Comparison of ENCODE assay signal across 15 cellular contexts in genomic region chr19:35797663-35798062, GRCh38. TPM values are rescaled to one million over a fixed set of nuclear protein-coding genes. Genes with fewer than 3 reads are reported as not detected.
DNase-seq lines count a peak whose midpoint lies in the region.
"Had no signal": no experiment of that assay in that cellular context is flagged by ENCODE, and none has a peak within 500 bp of the region (broad histone marks: within the 10 kb centered on the region; RNA-seq: fewer than 3 reads in every experiment).

No MANE protein-coding gene starts in this region.

- peak in 34 of 42 donors; percentile 18 to 74 (median 51) for DNase-seq in head of caudate nucleus
- peak; percentile 55 for DNase-seq in occipital lobe (lab: John Stamatoyannopoulos, UW)
- no peak for DNase-seq in middle frontal gyrus (ENCODE audit: extremely low spot score, low spot score)
- no peak for DNase-seq in activated T-helper 1 cell treated with anti-CD3 and anti-CD28 coated beads, Interleukin-12 subunit alpha, Interleukin-12 subunit beta, Interleukin-2, Interleukin-4 antibody, amounts not matched to agents 30 ng/mL and 10 ng/mL and 1 ng/mL, durations not matched to agents 14 hours and 24 hours and 36 hours (ENCODE audit: low spot score)
- DNase-seq in HPDE6-E6E7 (ENCODE audit: extremely low spot score): no peak
- DNase-seq: activated CD4-positive, alpha-beta T cell treated with anti-CD3 and anti-CD28 coated beads, Interleukin-2, amount 10 ng/mL, durations not matched to agents 7 days and 5 days; effector CD8-positive, alpha-beta T cell; NCI-H1694 treated with DMSO at 0.1 percent for 48 hours had no signal

- intact Hi-C loops in head of caudate nucleus (cut with DNase I): no loop called here
- intact Hi-C loops in activated T-helper 1 cell treated with anti-CD3 and anti-CD28 coated beads, Interleukin-12 subunit alpha, Interleukin-12 subunit beta, Interleukin-2, Interleukin-4 antibody, amounts not matched to agents 30 ng/mL and 10 ng/mL and 1 ng/mL, durations not matched to agents 14 hours and 24 hours and 36 hours (cut with micrococcal nuclease): no loop called here

- H3K36me3 ChIP-seq in ES-I3 (ENCODE audit: insufficient read depth, low read length) (no peaks in the 10 kb centered on the region), HUES6 (ENCODE audit: control insufficient read depth, insufficient read depth, low read length) (no peaks in the 10 kb centered on the region)
- H3K36me3 ChIP-seq: gastroesophageal sphincter, thoracic aorta had no signal

- H3K4me3 Mint-ChIP-seq in activated T-helper 1 cell treated with anti-CD3 and anti-CD28 coated beads, Interleukin-12 subunit alpha, Interleukin-12 subunit beta, Interleukin-2, Interleukin-4 antibody, amounts not matched to agents 30 ng/mL and 10 ng/mL and 1 ng/mL, durations not matched to agents 14 hours and 24 hours and 36 hours: no peak overlapping the region
- H3K4me3 Mint-ChIP-seq: activated CD4-positive, alpha-beta T cell treated with anti-CD3 and anti-CD28 coated beads, Interleukin-2, amount 10 ng/mL, durations not matched to agents 7 days and 5 days; memory B cell had no signal

- H3K9me3 ChIP-seq in ES-I3 (ENCODE audit: control insufficient read depth, insufficient read depth, low read length) (no peaks in the 10 kb centered on the region), HUES6 (ENCODE audit: control insufficient read depth, insufficient read depth, low read depth, low read length) (no peaks in the 10 kb centered on the region)
- H3K9me3 ChIP-seq: gastroesophageal sphincter, thoracic aorta had no signal

- H3K27ac Mint-ChIP-seq in activated T-helper 1 cell treated with anti-CD3 and anti-CD28 coated beads, Interleukin-12 subunit alpha, Interleukin-12 subunit beta, Interleukin-2, Interleukin-4 antibody, amounts not matched to agents 30 ng/mL and 10 ng/mL and 1 ng/mL, durations not matched to agents 14 hours and 24 hours and 36 hours: no peak overlapping the region
- H3K27ac Mint-ChIP-seq: activated CD4-positive, alpha-beta T cell treated with anti-CD3 and anti-CD28 coated beads, Interleukin-2, amount 10 ng/mL, durations not matched to agents 7 days and 5 days; IgD-negative memory B cell; memory B cell had no signal

- H3K27ac ChIP-seq in HUES6 (ENCODE audit: low read depth, low read length): no peak overlapping the region
- H3K27ac ChIP-seq: gastroesophageal sphincter, SK-N-MC, thoracic aorta had no signal

- H3K9ac ChIP-seq in ES-I3 (ENCODE audit: low read depth, low read length) (peak overlapping the region; percentile 27; the same call in 1 of the 2 replicates), HUES6 (ENCODE audit: low read length) (no peak overlapping the region)

- H3K36me3 Mint-ChIP-seq in activated T-helper 1 cell treated with anti-CD3 and anti-CD28 coated beads, Interleukin-12 subunit alpha, Interleukin-12 subunit beta, Interleukin-2, Interleukin-4 antibody, amounts not matched to agents 30 ng/mL and 10 ng/mL and 1 ng/mL, durations not matched to agents 14 hours and 24 hours and 36 hours (ENCODE audit: low read depth): no peaks in the 10 kb centered on the region
- H3K36me3 Mint-ChIP-seq: IgD-negative memory B cell, memory B cell had no signal

- H3K9me3 Mint-ChIP-seq in activated T-helper 1 cell treated with anti-CD3 and anti-CD28 coated beads, Interleukin-12 subunit alpha, Interleukin-12 subunit beta, Interleukin-2, Interleukin-4 antibody, amounts not matched to agents 30 ng/mL and 10 ng/mL and 1 ng/mL, durations not matched to agents 14 hours and 24 hours and 36 hours: no peaks in the 10 kb centered on the region
- H3K9me3 Mint-ChIP-seq: activated CD4-positive, alpha-beta T cell treated with anti-CD3 and anti-CD28 coated beads, Interleukin-2, amount 10 ng/mL, durations not matched to agents 7 days and 5 days; memory B cell had no signal

- peak overlapping the region; percentile 10; the same call in 1 of the 2 replicates for H3K4me3 ChIP-seq in HUES6 (ENCODE audit: low read depth, low read length)
- H3K4me3 ChIP-seq: SK-N-MC, thoracic aorta had no signal

- H3K4me1 Mint-ChIP-seq in activated T-helper 1 cell treated with anti-CD3 and anti-CD28 coated beads, Interleukin-12 subunit alpha, Interleukin-12 subunit beta, Interleukin-2, Interleukin-4 antibody, amounts not matched to agents 30 ng/mL and 10 ng/mL and 1 ng/mL, durations not matched to agents 14 hours and 24 hours and 36 hours (ENCODE audit: low read depth): no peaks in the 10 kb centered on the region
- H3K4me1 Mint-ChIP-seq: IgD-negative memory B cell had no signal

- H3K27me3 ChIP-seq in HUES6 (ENCODE audit: control insufficient read depth, insufficient read depth, low read length): peaks cover 24% of the 10 kb centered on the region

- peaks cover 32% of the 10 kb centered on the region for H3K27me3 Mint-ChIP-seq in activated T-helper 1 cell treated with anti-CD3 and anti-CD28 coated beads, Interleukin-12 subunit alpha, Interleukin-12 subunit beta, Interleukin-2, Interleukin-4 antibody, amounts not matched to agents 30 ng/mL and 10 ng/mL and 1 ng/mL, durations not matched to agents 14 hours and 24 hours and 36 hours (ENCODE audit: insufficient read depth)

- no peaks in the 10 kb centered on the region for H3K4me1 ChIP-seq in ES-I3 (ENCODE audit: insufficient read depth, low read length)
- H3K4me1 ChIP-seq in HUES6 (ENCODE audit: control insufficient read depth, insufficient read depth, low read length): peaks cover 7% of the 10 kb centered on the region

RNA-seq across cellular contexts. Expression of gene PRODH2, which starts 15.0 kb away (rescaled TPM):
- total RNA-seq in occipital lobe: not detected
- total RNA-seq in activated T-helper 1 cell treated with anti-CD3 and anti-CD28 coated beads, Interleukin-12 subunit alpha, Interleukin-12 subunit beta, Interleukin-2, Interleukin-4 antibody, amounts not matched to agents 30 ng/mL and 10 ng/mL and 1 ng/mL, durations not matched to agents 14 hours and 24 hours and 36 hours: not detected in 2 replicates
- total RNA-seq: activated CD4-positive, alpha-beta T cell treated with anti-CD3 and anti-CD28 coated beads, Interleukin-2, amount 10 ng/mL, durations not matched to agents 7 days and 5 days; gastroesophageal sphincter; thoracic aorta had no signal

RNA-seq across cellular contexts. Expression of gene ARHGAP33, which starts 22.3 kb away (rescaled TPM):
- total RNA-seq in occipital lobe: 85.5 TPM
- total RNA-seq in activated T-helper 1 cell treated with anti-CD3 and anti-CD28 coated beads, Interleukin-12 subunit alpha, Interleukin-12 subunit beta, Interleukin-2, Interleukin-4 antibody, amounts not matched to agents 30 ng/mL and 10 ng/mL and 1 ng/mL, durations not matched to agents 14 hours and 24 hours and 36 hours: 24.5 and 25.8 TPM in 2 replicates

RNA-seq across cellular contexts. Expression of gene PROSER3, which starts 39.7 kb away (rescaled TPM):
- total RNA-seq in occipital lobe: 1.9 TPM
- total RNA-seq in activated T-helper 1 cell treated with anti-CD3 and anti-CD28 coated beads, Interleukin-12 subunit alpha, Interleukin-12 subunit beta, Interleukin-2, Interleukin-4 antibody, amounts not matched to agents 30 ng/mL and 10 ng/mL and 1 ng/mL, durations not matched to agents 14 hours and 24 hours and 36 hours: 39.5 and 45.1 TPM in 2 replicates

RNA-seq across cellular contexts. Expression of gene HSPB6, which starts 40.8 kb away (rescaled TPM):
- 0.31 TPM for total RNA-seq in occipital lobe
- total RNA-seq in activated T-helper 1 cell treated with anti-CD3 and anti-CD28 coated beads, Interleukin-12 subunit alpha, Interleukin-12 subunit beta, Interleukin-2, Interleukin-4 antibody, amounts not matched to agents 30 ng/mL and 10 ng/mL and 1 ng/mL, durations not matched to agents 14 hours and 24 hours and 36 hours: 0.78 TPM in 1 of 2 replicates, not detected in the other

RNA-seq across cellular contexts. Expression of gene LIN37, which starts 49.3 kb away (rescaled TPM):
- total RNA-seq in occipital lobe: 8.3 TPM
- 9.3 and 9.8 TPM in 2 replicates for total RNA-seq in activated T-helper 1 cell treated with anti-CD3 and anti-CD28 coated beads, Interleukin-12 subunit alpha, Interleukin-12 subunit beta, Interleukin-2, Interleukin-4 antibody, amounts not matched to agents 30 ng/mL and 10 ng/mL and 1 ng/mL, durations not matched to agents 14 hours and 24 hours and 36 hours

Comparison
In these comparisons a context has a peak if more than half of its experiments do, and no peak if none do; other contexts are left out.
1. DNase-seq: peak in head of caudate nucleus (34 of 42) and occipital lobe (single experiment); none in middle frontal gyrus (single experiment), activated T-helper 1 cell treated with anti-CD3 and anti-CD28 coated beads, Interleukin-12 subunit alpha, Interleukin-12 subunit beta, Interleukin-2, Interleukin-4 antibody, amounts not matched to agents 30 ng/mL and 10 ng/mL and 1 ng/mL, durations not matched to agents 14 hours and 24 hours and 36 hours (single experiment) and HPDE6-E6E7 (single experiment).
2. RNA of gene PROSER3, which starts 39.7 kb away (total RNA-seq): 39.5 to 45.1 TPM in activated T-helper 1 cell treated with anti-CD3 and anti-CD28 coated beads, Interleukin-12 subunit alpha, Interleukin-12 subunit beta, Interleukin-2, Interleukin-4 antibody, amounts not matched to agents 30 ng/mL and 10 ng/mL and 1 ng/mL, durations not matched to agents 14 hours and 24 hours and 36 hours; 1.9 TPM in occipital lobe (single experiment); every median in the first group is over 10 times any median in the second.